19 cellular contexts compared by ENCODE assay signal in the genomic region with DNA sequence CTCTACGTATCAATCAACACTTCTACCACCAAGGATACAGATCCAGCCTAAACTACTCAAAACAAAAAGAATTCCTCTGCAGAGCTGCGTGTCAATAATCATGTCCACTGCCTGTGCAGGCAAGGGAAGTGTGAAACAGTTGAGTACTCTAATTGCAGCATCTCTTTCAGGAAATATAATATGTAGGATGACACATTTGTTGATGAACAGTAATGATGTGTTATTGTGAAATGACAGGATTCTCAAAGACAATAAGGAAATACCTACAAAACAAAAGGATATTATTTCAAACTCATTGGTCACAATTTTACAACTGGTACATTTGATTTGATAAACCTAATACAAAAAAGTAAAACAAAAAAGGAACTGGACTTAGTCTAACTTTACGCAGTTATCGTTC. TPM values are rescaled to one million over a fixed set of nuclear protein-coding genes. Genes with fewer than 3 reads are reported as not detected.
A peak's percentile ranks its signal among the peaks of the same experiment; 100 is the strongest.
DNase-seq lines count a peak whose midpoint lies in the region; ATAC-seq, FAIRE-seq and TF ChIP-seq lines count a peak whose summit lies in the region.
"Had no signal": no experiment of that assay in that cellular context is flagged by ENCODE, and none has a peak within 500 bp of the region (broad histone marks: within the 10 kb centered on the region; RNA-seq: fewer than 3 reads in every experiment).

No MANE protein-coding gene starts in this region.

- H3K27ac Mint-ChIP-seq in natural killer cell = peak overlapping the region; percentile 32 to 63

- no peak overlapping the region for H3K4me3 Mint-ChIP-seq in natural killer cell
- H3K4me3 Mint-ChIP-seq: IgD-negative memory B cell had no signal

- no peak for FAIRE-seq in bronchial epithelial cell (lab: Jason Lieb, UNC)
- FAIRE-seq: G401.6, GM12892, GM18507 had no signal

- H3K36me3 Mint-ChIP-seq in natural killer cell = peaks cover 14% of the 10 kb centered on the region

- peaks cover 5% of the 10 kb centered on the region for H3K36me3 ChIP-seq in bronchial epithelial cell (ENCODE audit: control insufficient read depth, insufficient read depth, low read length)

- no peaks in the 10 kb centered on the region for H3K27me3 ChIP-seq in bronchial epithelial cell (ENCODE audit: control insufficient read depth, insufficient read depth, low read length)
- H3K27me3 ChIP-seq: BLaER1 treated with 17β-estradiol and CSF1 and Interleukin-3, amounts not matched to agents 10 nM and 100 nM had no signal

- H3K27me3 Mint-ChIP-seq in natural killer cell (ENCODE audit: low read depth in 2 of 2) = no peaks in the 10 kb centered on the region
- H3K27me3 Mint-ChIP-seq: IgD-negative memory B cell had no signal

- TF ChIP-seq CTCF in bronchial epithelial cell (IDR thresholded peaks at IDR 0.05; ENCODE audit: insufficient read depth, low read length, severe bottlenecking) (no peak), natural killer cell (IDR thresholded peaks at IDR 0.05) (no peak)

- H3K4me1 Mint-ChIP-seq in natural killer cell = peaks cover 33 to 37% of the 10 kb centered on the region in 2 donors

- no peak overlapping the region for H3K4me3 ChIP-seq in bronchial epithelial cell (ENCODE audit: low read depth, low read length)
- H3K4me3 ChIP-seq: BLaER1 treated with 17β-estradiol and CSF1 and Interleukin-3, amounts not matched to agents 10 nM and 100 nM had no signal

- H3K9me3 Mint-ChIP-seq in natural killer cell = no peaks in the 10 kb centered on the region
- H3K9me3 Mint-ChIP-seq: IgD-negative memory B cell had no signal

- intact Hi-C loops in natural killer cell (cut with micrococcal nuclease) = no loop called here

- DNase-seq in SIG-M5 treated with dmso at 0.1 percent for 504 hours (lab: John Stamatoyannopoulos, UW; ENCODE audit: unreplicated experiment) (peak; percentile 8), SIG-M5 (lab: John Stamatoyannopoulos, UW) (no peak), CD1c-positive myeloid dendritic cell (ENCODE audit: extremely low spot score) (peak; percentile 43), bronchial epithelial cell (ENCODE audit: low read depth) (peak; percentile 54), natural killer cell (no peak), GOT3 (lab: John Stamatoyannopoulos, UW) (no peak)
- no peak for DNase-seq in stimulated activated naive CD4-positive, alpha-beta T cell treated with Interleukin-2 at 50 U/mL for 16 hours (lab: John Stamatoyannopoulos, UW)
- DNase-seq: 8988T, NCI-H1417, NCI-H187, NCI-H446, NCI-H526 had no signal

- no peak for ATAC-seq in natural killer cell
- no peak for ATAC-seq in HG02852 (IDR thresholded peaks at IDR 0.05; ENCODE audit: unreplicated experiment)
- ATAC-seq: Right ventricle myocardium inferior had no signal

RNA-seq across cellular contexts. Expression of gene SPG11, which starts 4.4 kb away (rescaled TPM):
- total RNA-seq in bronchial epithelial cell = 49.8 and 65.5 TPM in 2 replicates
- 100 to 1,000 TPM; 123 to 154 (median 153) TPM for total RNA-seq in natural killer cell

RNA-seq across cellular contexts. Expression of gene PATL2, which starts 52.1 kb away (rescaled TPM):
- total RNA-seq in bronchial epithelial cell (0.13 TPM in 1 of 2 replicates, not detected in the other), natural killer cell (100 to 1,000 TPM; 101 to 145 (median 112) TPM)

RNA-seq across cellular contexts. Expression of gene B2M, which starts 52.3 kb away (rescaled TPM):
- total RNA-seq in bronchial epithelial cell = 681 and 808 TPM in 2 replicates
- total RNA-seq in natural killer cell = 1,000 to 10,000 TPM; 7,484 to 8,893 (median 7,665) TPM

Comparison
In these comparisons a context has a peak if more than half of its experiments do, and no peak if none do; other contexts are left out.
1. DNase-seq: peak in SIG-M5 treated with dmso at 0.1 percent for 504 hours (single experiment), CD1c-positive myeloid dendritic cell (single experiment) and bronchial epithelial cell (single experiment); none in SIG-M5 (single experiment), natural killer cell (single experiment), GOT3 (single experiment) and stimulated activated naive CD4-positive, alpha-beta T cell treated with Interleukin-2 at 50 U/mL for 16 hours (single experiment).
2. RNA of gene PATL2, which starts 52.1 kb away (total RNA-seq): 101 to 145 TPM in natural killer cell; 0.13 TPM in bronchial epithelial cell; every median in the first group is over 10 times any median in the second.